ENCODE assay signal across 22 cellular contexts in genomic region chr6:161924516-161925116, GRCh38.
"Had no signal": no experiment of that assay in that cellular context is flagged by ENCODE, and none has a peak within 500 bp of the region (broad histone marks: within the 10 kb centered on the region; RNA-seq: fewer than 3 reads in every experiment).

No MANE protein-coding gene starts in this region.

- DNase-seq: activated CD4-positive, alpha-beta T cell treated with anti-CD3 and anti-CD28 coated beads for 36 hours; activated CD4-positive, alpha-beta T cell treated with anti-CD3 and anti-CD28 coated beads, Interleukin-2, amount 50 U/mL, for 48 hours; activated CD8-positive, alpha-beta memory T cell treated with anti-CD3 and anti-CD28 coated beads, Interleukin-2, amount 50 U/mL, for 48 hours; activated naive CD4-positive, alpha-beta T cell treated with Interleukin-2 at 50 U/mL for 16 hours; activated naive CD8-positive, alpha-beta T cell treated with anti-CD3 and anti-CD28 coated beads for 36 hours; activated T-cell treated with anti-CD3 and anti-CD28 coated beads, Interleukin-2, amount 50 U/mL, for 48 hours; cerebellar nuclear complex; erythroblast; heart right ventricle; kidney; left lung; naive thymus-derived CD8-positive, alpha-beta T cell; psoas muscle; right cardiac atrium; stimulated activated CD4-positive, alpha-beta T cell treated with anti-CD3 and anti-CD28 coated beads, Interleukin-12 subunit alpha, Interleukin-12 subunit beta, amount 100 ng/mL, for 4 hours; stimulated activated CD4-positive, alpha-beta T cell treated with anti-CD3 and anti-CD28 coated beads, Interleukin-4, amount 100 ng/mL, for 4 hours; substantia nigra; T-helper 9 cell; thyroid gland had no signal

- H3K36me3 ChIP-seq: heart right ventricle, left lung, thyroid gland had no signal

- H3K4me3 ChIP-seq: coronary artery, heart right ventricle, left lung, psoas muscle, thyroid gland had no signal

- H3K27me3 ChIP-seq: heart right ventricle, left lung, thyroid gland had no signal

- H3K4me1 ChIP-seq: left lung, thyroid gland had no signal

- FAIRE-seq: endometrium, kidney had no signal

- H3K27ac ChIP-seq: coronary artery, heart right ventricle, left lung, psoas muscle, thyroid gland had no signal

- H3K9me3 ChIP-seq: heart right ventricle, left lung, psoas muscle, thyroid gland had no signal

- ATAC-seq: activated CD4-positive, alpha-beta T cell treated with anti-CD3 and anti-CD28 coated beads for 36 hours; heart right ventricle; left lung; naive thymus-derived CD8-positive, alpha-beta T cell; psoas muscle; right cardiac atrium; WTC11 had no signal
